In genomic region chr11:67082071-67082791, GRCh38 we compare ENCODE assay signal across 8 cellular contexts. TPM values are rescaled to one million over a fixed set of nuclear protein-coding genes. Genes with fewer than 3 reads are reported as not detected.
A peak's percentile ranks its signal among the peaks of the same experiment; 100 is the strongest.
DNase-seq lines count a peak whose midpoint lies in the region; ATAC-seq, FAIRE-seq and TF ChIP-seq lines count a peak whose summit lies in the region.

No MANE protein-coding gene starts in this region.

- H3K36me3 ChIP-seq in bronchial epithelial cell (ENCODE audit: control insufficient read depth, insufficient read depth, low read length) = no peaks in the 10 kb centered on the region
- H3K36me3 ChIP-seq in mucosa of descending colon (ENCODE audit: low read depth) = no peaks in the 10 kb centered on the region
- no peaks in the 10 kb centered on the region for H3K36me3 ChIP-seq in kidney (ENCODE audit: control insufficient read depth in 1 of 2, insufficient read depth in 2 of 2, low read length in 2 of 2)

- intact Hi-C loops in mucosa of descending colon (cut with DNase I, micrococcal nuclease) = loop anchor here in 1 of 2 donors (10.0 kb wide), 1 partner anchor 83 kb away; no protein-coding TSS in a partner anchor
- intact Hi-C loops in kidney (cut with DNase I) = no loop called here

- H3K27me3 ChIP-seq in bronchial epithelial cell (ENCODE audit: control insufficient read depth, insufficient read depth, low read length) = no peaks in the 10 kb centered on the region

- H3K4me3 ChIP-seq in bronchial epithelial cell (ENCODE audit: low read depth, low read length) = peak overlapping the region; percentile 6
- no peak overlapping the region for H3K4me3 ChIP-seq in mucosa of descending colon
- H3K4me3 ChIP-seq in kidney (ENCODE audit: low read length in 2 of 2) = no peak overlapping the region

- H3K9ac ChIP-seq in kidney (ENCODE audit: low read length in 2 of 2) = no peak overlapping the region

- ATAC-seq in mucosa of descending colon (no peak), GM18909 (IDR thresholded peaks at IDR 0.05; ENCODE audit: poor library complexity, unreplicated experiment) (no peak)

- no peaks in the 10 kb centered on the region for H3K9me3 ChIP-seq in mucosa of descending colon
- no peaks in the 10 kb centered on the region for H3K9me3 ChIP-seq in kidney (ENCODE audit: control insufficient read depth in 1 of 2, low read length in 2 of 2)

- H3K27ac ChIP-seq in kidney (ENCODE audit: low read depth in 2 of 2, low read length in 2 of 2) = no peak overlapping the region

- H3K4me1 ChIP-seq in mucosa of descending colon (ENCODE audit: low read depth) (peaks cover 14% of the 10 kb centered on the region), kidney (ENCODE audit: control insufficient read depth in 1 of 2, insufficient read depth in 1 of 2, low read depth in 1 of 2, low read length in 2 of 2) (peaks cover 0 to 2% of the 10 kb centered on the region in 2 donors)

- TF ChIP-seq CTCF in bronchial epithelial cell (IDR thresholded peaks at IDR 0.05; ENCODE audit: insufficient read depth, low read length, severe bottlenecking) (peak; percentile 29), mucosa of descending colon (IDR thresholded peaks at IDR 0.05) (no peak), kidney (IDR thresholded peaks at IDR 0.05; ENCODE audit: borderline replicate concordance, extremely low read depth, insufficient read depth) (no peak)

- in situ Hi-C loops in G401 (cut with HindIII; ENCODE audit: low sequenced_read_pairs) = no loop called here

- FAIRE-seq in bronchial epithelial cell (lab: Jason Lieb, UNC) (no peak), kidney (lab: Jason Lieb, UNC) (no peak)

- DNase-seq in EL (peak; percentile 26), NCI-H69 (lab: John Stamatoyannopoulos, UW) (peak; percentile 44), bronchial epithelial cell (ENCODE audit: low read depth) (no peak), mucosa of descending colon (peak in 2 of 3 donors; percentile 14 to 34), kidney (no peak), G401 (ENCODE audit: low spot score) (no peak), NCI-H2227 (lab: John Stamatoyannopoulos, UW; ENCODE audit: unreplicated experiment) (no peak)

RNA-seq across cellular contexts. Expression of gene RHOD, which starts 25.6 kb away (rescaled TPM):
- total RNA-seq in bronchial epithelial cell = 222 and 247 TPM in 2 replicates
- 1 to 10 TPM; 3.3 to 7.2 (median 3.9) TPM for total RNA-seq in mucosa of descending colon
- 20.9 TPM for total RNA-seq in kidney
- 50.2 TPM for polyA plus RNA-seq in kidney (ENCODE audit: insufficient read depth, low read depth, low replicate concordance)
- not detected in 2 replicates for total RNA-seq in G401 (2014; rRNA removed; shearing (Covaris generic))

RNA-seq across cellular contexts. Expression of gene KDM2A, which starts 36.8 kb away (rescaled TPM):
- total RNA-seq in bronchial epithelial cell (38.4 and 49.0 TPM in 2 replicates), mucosa of descending colon (10 to 100 TPM; 67.2 to 84.6 (median 77.1) TPM), kidney (82.6 TPM)
- 16.2 TPM for polyA plus RNA-seq in kidney (ENCODE audit: insufficient read depth, low read depth, low replicate concordance)
- total RNA-seq in G401 (2014; rRNA removed; shearing (Covaris generic)) = 11.4 and 13.4 TPM in 2 replicates

RNA-seq across cellular contexts. Expression of gene SYT12, which starts 59.3 kb away (rescaled TPM):
- total RNA-seq in bronchial epithelial cell (2.0 and 2.9 TPM in 2 replicates), mucosa of descending colon (under 1 TPM in 1 of 3 donors, not detected in 2; 0.09 TPM), kidney (4.2 TPM)
- polyA plus RNA-seq in kidney (ENCODE audit: insufficient read depth, low read depth, low replicate concordance) = 0.13 TPM
- 0.74 and 1.1 TPM in 2 replicates for total RNA-seq in G401 (2014; rRNA removed; shearing (Covaris generic))

Comparison
In these comparisons a context has a peak if more than half of its experiments do, and no peak if none do; other contexts are left out.
1. DNase-seq: peak in EL (single experiment), NCI-H69 (single experiment) and mucosa of descending colon (2 of 3); none in bronchial epithelial cell (single experiment), kidney (single experiment), G401 (single experiment) and NCI-H2227 (single experiment).
2. RNA of gene RHOD, which starts 25.6 kb away (total RNA-seq): 222 to 247 TPM in bronchial epithelial cell; 20.9 TPM in kidney (single experiment), 3.3 to 7.2 TPM in mucosa of descending colon and not detected in G401; every median in the first group is over 10 times any median in the second.